9 cellular contexts compared by ENCODE assay signal in the genomic region with DNA sequence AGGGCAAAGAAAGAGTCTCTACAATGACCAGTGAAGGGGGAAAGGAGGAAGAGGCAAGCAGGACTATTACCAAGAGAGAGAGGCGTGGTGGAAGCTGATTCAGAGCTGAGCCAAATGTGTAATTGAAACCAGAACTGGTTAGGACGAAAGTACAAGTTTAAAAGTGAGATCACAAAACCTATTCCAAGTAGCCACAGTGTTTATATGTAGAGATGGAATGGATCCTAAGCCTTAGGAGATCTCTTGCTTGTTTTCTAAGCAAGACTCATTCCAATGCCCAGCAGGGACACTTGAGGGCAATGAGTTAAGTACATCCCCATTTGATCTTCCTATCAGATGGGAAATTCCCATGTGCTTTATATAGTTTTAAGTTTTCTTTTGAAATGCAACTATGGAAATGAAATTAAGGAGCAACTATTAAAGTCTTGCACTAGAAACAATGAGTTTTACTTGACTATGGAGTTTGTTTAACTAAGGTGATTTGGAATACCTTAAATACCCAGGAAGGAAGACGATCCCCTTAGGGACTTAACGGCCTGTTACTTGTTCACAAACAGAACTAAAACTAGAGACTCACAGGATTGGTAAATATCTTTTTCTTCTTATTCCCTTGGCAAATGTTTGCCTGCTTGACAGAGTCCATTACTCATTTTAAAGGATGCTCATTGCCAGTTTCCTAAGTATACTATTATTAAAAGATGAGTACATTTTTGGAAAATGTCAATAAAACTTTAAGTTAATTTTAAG. TPM values are rescaled to one million over a fixed set of nuclear protein-coding genes. Genes with fewer than 3 reads are reported as not detected.
DNase-seq lines count a peak whose midpoint lies in the region; ATAC-seq lines count a peak whose summit lies in the region.
"Had no signal": no experiment of that assay in that cellular context is flagged by ENCODE, and none has a peak within 500 bp of the region (broad histone marks: within the 10 kb centered on the region; RNA-seq: fewer than 3 reads in every experiment).

No MANE protein-coding gene starts in this region.

- ATAC-seq in HG02798 (IDR thresholded peaks at IDR 0.05; ENCODE audit: poor library complexity, unreplicated experiment), result peak; percentile 95

- H3K9me3 Mint-ChIP-seq in activated CD4-positive, alpha-beta T cell treated with anti-CD3 and anti-CD28 coated beads, Interleukin-2, amount 10 ng/mL, durations not matched to agents 24 days and 14 days, result no peaks in the 10 kb centered on the region

- no peak overlapping the region for H3K27ac Mint-ChIP-seq in activated CD4-positive, alpha-beta T cell treated with anti-CD3 and anti-CD28 coated beads, Interleukin-2, amount 10 ng/mL, durations not matched to agents 24 days and 14 days
- H3K27ac Mint-ChIP-seq: CD4-positive, CD25-positive, alpha-beta regulatory T cell had no signal

- intact Hi-C loops in activated CD4-positive, alpha-beta T cell treated with anti-CD3 and anti-CD28 coated beads, Interleukin-2, amount 10 ng/mL, durations not matched to agents 24 days and 14 days (cut with micrococcal nuclease), result no loop called here

- H3K4me3 ChIP-seq in skeletal muscle cell (ENCODE audit: low read depth, low read length), result no peak overlapping the region

- no peaks in the 10 kb centered on the region for H3K36me3 Mint-ChIP-seq in activated CD4-positive, alpha-beta T cell treated with anti-CD3 and anti-CD28 coated beads, Interleukin-2, amount 10 ng/mL, durations not matched to agents 24 days and 14 days (ENCODE audit: low read depth)
- H3K36me3 Mint-ChIP-seq: CD4-positive, CD25-positive, alpha-beta regulatory T cell had no signal

- peaks cover 6% of the 10 kb centered on the region for H3K27me3 Mint-ChIP-seq in activated CD4-positive, alpha-beta T cell treated with anti-CD3 and anti-CD28 coated beads, Interleukin-2, amount 10 ng/mL, durations not matched to agents 24 days and 14 days

- peaks cover 2% of the 10 kb centered on the region for H3K4me1 Mint-ChIP-seq in activated CD4-positive, alpha-beta T cell treated with anti-CD3 and anti-CD28 coated beads, Interleukin-2, amount 10 ng/mL, durations not matched to agents 24 days and 14 days
- H3K4me1 Mint-ChIP-seq: CD4-positive, CD25-positive, alpha-beta regulatory T cell had no signal

- H3K4me3 Mint-ChIP-seq in activated CD4-positive, alpha-beta T cell treated with anti-CD3 and anti-CD28 coated beads, Interleukin-2, amount 10 ng/mL, durations not matched to agents 24 days and 14 days, result no peak overlapping the region
- H3K4me3 Mint-ChIP-seq: CD4-positive, CD25-positive, alpha-beta regulatory T cell had no signal

- peak; percentile 44 for DNase-seq in activated CD4-positive, alpha-beta T cell treated with anti-CD3 and anti-CD28 coated beads, Interleukin-2, amount 10 ng/mL, durations not matched to agents 24 days and 14 days
- DNase-seq in activated CD4-positive, alpha-beta T cell treated with anti-CD3 and anti-CD28 coated beads, Interleukin-2, amount 50 U/mL, for 1 hour, result no peak
- DNase-seq in RKO (ENCODE audit: low spot score), result peak; percentile 14
- DNase-seq in skeletal muscle cell (ENCODE audit: low read depth), result peak; percentile 70
- DNase-seq in cerebellar nuclear complex (lab: John Stamatoyannopoulos, UW), result no peak
- DNase-seq in NCI-H446 treated with DMSO at 0.1 percent for 48 hours (lab: John Stamatoyannopoulos, UW), result no peak
- no peak for DNase-seq in stimulated activated CD4-positive, alpha-beta T cell treated with anti-CD3 and anti-CD28 coated beads, Interleukin-1b, Interleukin-23, amount 100 ng/mL, for 48 hours
- DNase-seq: CD4-positive, CD25-positive, alpha-beta regulatory T cell had no signal

RNA-seq across cellular contexts. Expression of gene SNX2, which starts 51.1 kb away (rescaled TPM):
- total RNA-seq in activated CD4-positive, alpha-beta T cell treated with anti-CD3 and anti-CD28 coated beads, Interleukin-2, amount 10 ng/mL, durations not matched to agents 24 days and 14 days, result 33.8 and 36.5 TPM in 2 replicates

Comparison
In these comparisons a context has a peak if more than half of its experiments do, and no peak if none do; other contexts are left out.
1. DNase-seq: peak in activated CD4-positive, alpha-beta T cell treated with anti-CD3 and anti-CD28 coated beads, Interleukin-2, amount 10 ng/mL, durations not matched to agents 24 days and 14 days (single experiment), RKO (single experiment) and skeletal muscle cell (single experiment); none in activated CD4-positive, alpha-beta T cell treated with anti-CD3 and anti-CD28 coated beads, Interleukin-2, amount 50 U/mL, for 1 hour (single experiment), cerebellar nuclear complex (0 of 2), NCI-H446 treated with DMSO at 0.1 percent for 48 hours (single experiment) and stimulated activated CD4-positive, alpha-beta T cell treated with anti-CD3 and anti-CD28 coated beads, Interleukin-1b, Interleukin-23, amount 100 ng/mL, for 48 hours (single experiment).